Comparison of ENCODE assay signal across 19 cellular contexts in the genomic region with DNA sequence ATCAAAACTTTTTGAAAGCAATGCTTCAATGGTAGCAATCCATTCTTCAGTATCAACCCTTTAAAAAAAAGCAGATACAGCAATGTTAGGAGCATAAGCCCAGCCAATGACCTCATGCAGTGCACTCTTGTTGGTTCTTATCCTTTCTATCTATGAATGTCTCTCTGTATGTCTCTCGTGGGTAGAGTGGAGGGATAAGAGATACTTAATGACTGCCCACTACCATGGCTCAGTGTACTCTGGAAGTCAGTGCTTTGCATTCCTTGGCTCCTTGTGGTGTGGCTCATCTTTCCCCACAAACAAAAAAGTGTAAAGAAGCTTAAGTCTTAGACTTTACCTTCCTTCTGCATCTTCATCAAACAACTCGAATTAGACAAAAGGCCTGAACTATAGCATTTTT. TPM values are rescaled to one million over a fixed set of nuclear protein-coding genes. Genes with fewer than 3 reads are reported as not detected.
"Had no signal": no experiment of that assay in that cellular context is flagged by ENCODE, and none has a peak within 500 bp of the region (broad histone marks: within the 10 kb centered on the region; RNA-seq: fewer than 3 reads in every experiment).

No MANE protein-coding gene starts in this region.

- H3K27me3 ChIP-seq: breast epithelium, gastrocnemius medialis, heart left ventricle, neutrophil had no signal

- DNase-seq: activated CD4-positive, alpha-beta memory T cell treated with anti-CD3 and anti-CD28 coated beads for 36 hours; activated naive CD4-positive, alpha-beta T cell; activated T-cell treated with anti-CD3 and anti-CD28 coated beads, Interleukin-2, amount 50 U/mL, for 72 hours; amygdala; gastrocnemius medialis; heart left ventricle; left colon; naive thymus-derived CD4-positive, alpha-beta T cell; posterior cingulate gyrus; stimulated activated CD4-positive, alpha-beta T cell treated with anti-CD3 and anti-CD28 coated beads, Interleukin-2, amount 100 ng/mL, for 48 hours; T-cell; WERI-Rb-1 had no signal

- H3K27ac ChIP-seq: breast epithelium, gastrocnemius medialis, heart left ventricle, neutrophil, SK-N-MC, WERI-Rb-1 had no signal

- FAIRE-seq: islet of Langerhans had no signal

- H3K4me1 ChIP-seq: breast epithelium, gastrocnemius medialis had no signal

- H3K4me3 ChIP-seq: breast epithelium, gastrocnemius medialis, heart left ventricle, lung, SK-N-MC had no signal

- H3K27me3 Mint-ChIP-seq: activated CD4-positive, alpha-beta memory T cell treated with anti-CD3 and anti-CD28 coated beads for 36 hours; naive thymus-derived CD4-positive, alpha-beta T cell; stimulated activated memory B cell treated with anti-CD40 and anti-IgM and Interleukin-4, amounts not matched to agents 10 μg/mL and 1 μg/mL and 100 μg/mL, for 72 hours; T-cell had no signal

- H3K9me3 ChIP-seq: breast epithelium, gastrocnemius medialis, heart left ventricle, neutrophil had no signal

- H3K4me3 Mint-ChIP-seq: activated CD4-positive, alpha-beta memory T cell treated with anti-CD3 and anti-CD28 coated beads for 36 hours; activated T-cell treated with anti-CD3 and anti-CD28 coated beads, Interleukin-2, amount 50 U/mL, for 72 hours; naive thymus-derived CD4-positive, alpha-beta T cell; stimulated activated memory B cell treated with anti-CD40 and anti-IgM and Interleukin-4, amounts not matched to agents 10 μg/mL and 1 μg/mL and 100 μg/mL, for 72 hours; T-cell had no signal

- H3K9me3 Mint-ChIP-seq: activated CD4-positive, alpha-beta memory T cell treated with anti-CD3 and anti-CD28 coated beads for 36 hours; activated T-cell treated with anti-CD3 and anti-CD28 coated beads, Interleukin-2, amount 50 U/mL, for 72 hours; naive thymus-derived CD4-positive, alpha-beta T cell; stimulated activated memory B cell treated with anti-CD40 and anti-IgM and Interleukin-4, amounts not matched to agents 10 μg/mL and 1 μg/mL and 100 μg/mL, for 72 hours; T-cell had no signal

- H3K27ac Mint-ChIP-seq: activated CD4-positive, alpha-beta memory T cell treated with anti-CD3 and anti-CD28 coated beads for 36 hours; activated T-cell treated with anti-CD3 and anti-CD28 coated beads, Interleukin-2, amount 50 U/mL, for 72 hours; T-cell had no signal

RNA-seq across cellular contexts. Expression of gene PCSK9, which starts 50.3 kb away (rescaled TPM):
- total RNA-seq: activated CD4-positive, alpha-beta memory T cell treated with anti-CD3 and anti-CD28 coated beads for 36 hours; activated T-cell treated with anti-CD3 and anti-CD28 coated beads, Interleukin-2, amount 50 U/mL, for 72 hours; mononuclear cell; naive thymus-derived CD4-positive, alpha-beta T cell had no signal
